29 cellular contexts compared by ENCODE assay signal in the genomic region with DNA sequence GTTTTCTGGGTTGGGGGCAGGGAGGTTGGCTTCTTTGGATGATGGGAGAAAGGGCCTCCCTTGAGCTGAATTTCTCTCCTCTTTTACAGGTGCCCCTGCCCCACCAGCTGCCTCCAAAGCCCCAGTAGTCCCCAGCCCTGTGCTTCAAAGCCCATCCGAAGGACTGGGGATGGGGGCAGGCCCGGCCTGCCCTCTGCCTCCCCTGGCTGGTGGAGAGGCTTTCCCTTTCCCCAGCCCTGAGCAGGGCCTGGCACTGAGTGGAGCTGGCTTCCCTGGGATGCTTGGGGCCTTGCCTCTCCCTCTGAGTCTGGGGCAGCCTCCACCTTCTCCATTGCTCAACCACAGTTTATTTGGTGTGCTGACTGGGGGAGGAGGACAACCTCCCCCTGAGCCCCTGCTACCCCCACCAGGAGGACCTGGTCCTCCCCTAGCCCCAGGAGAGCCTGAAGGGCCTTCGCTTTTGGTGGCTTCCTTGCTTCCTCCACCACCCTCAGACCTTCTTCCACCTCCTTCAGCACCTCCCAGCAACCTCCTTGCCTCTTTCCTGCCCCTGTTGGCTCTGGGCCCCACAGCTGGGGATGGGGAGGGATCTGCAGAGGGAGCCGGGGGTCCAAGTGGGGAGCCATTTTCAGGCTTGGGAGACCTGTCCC. TPM values are rescaled to one million over a fixed set of nuclear protein-coding genes. Genes with fewer than 3 reads are reported as not detected.
A peak's percentile ranks its signal among the peaks of the same experiment; 100 is the strongest.
DNase-seq lines count a peak whose midpoint lies in the region; ATAC-seq and TF ChIP-seq lines count a peak whose summit lies in the region.
"Had no signal": no experiment of that assay in that cellular context is flagged by ENCODE, and none has a peak within 500 bp of the region (broad histone marks: within the 10 kb centered on the region; RNA-seq: fewer than 3 reads in every experiment).

No MANE protein-coding gene starts in this region.

- H2BK12ac ChIP-seq in mesenchymal stem cell (ENCODE audit: low read length in 2 of 2): no peak overlapping the region

- H3K36me3 Mint-ChIP-seq in CD14-positive monocyte: peaks cover 57 to 76% of the 10 kb centered on the region in 2 donors
- peaks cover 67% of the 10 kb centered on the region for H3K36me3 Mint-ChIP-seq in activated B cell treated with CpG ODN at 0.5 μM for 24 hours (ENCODE audit: low read depth)
- peaks cover 8% of the 10 kb centered on the region for H3K36me3 Mint-ChIP-seq in mesothelial cell of epicardium

- no peak overlapping the region for H2AK5ac ChIP-seq in mesenchymal stem cell (ENCODE audit: low read length, severe bottlenecking)

- WGBS in mesenchymal stem cell: 71% methylated on average over 2 of the region's 4 CpGs

- TF ChIP-seq CTCF in A673 (conservative IDR thresholded peaks at IDR 0.05; ENCODE audit: low read depth, low read length): no peak
- TF ChIP-seq CTCF in CD14-positive monocyte (IDR thresholded peaks at IDR 0.05): no peak
- TF ChIP-seq CTCF in activated B cell treated with CpG ODN at 0.5 μM for 24 hours (IDR thresholded peaks at IDR 0.05): no peak
- TF ChIP-seq CTCF in mesothelial cell of epicardium (IDR thresholded peaks at IDR 0.05; ENCODE audit: unreplicated experiment): no peak

- H3K27ac ChIP-seq in A673 (ENCODE audit: low read depth, low read length, poor library complexity, severe bottlenecking): no peak overlapping the region
- no peak overlapping the region for H3K27ac ChIP-seq in mesenchymal stem cell (ENCODE audit: low read length, poor library complexity, severe bottlenecking)
- H3K27ac ChIP-seq: foreskin keratinocyte, PC-9 had no signal

- H3K4me1 Mint-ChIP-seq in CD14-positive monocyte: peaks cover 24% of the 10 kb centered on the region
- H3K4me1 Mint-ChIP-seq in activated B cell treated with CpG ODN at 0.5 μM for 24 hours: peaks cover 25% of the 10 kb centered on the region
- H3K4me1 Mint-ChIP-seq in mesothelial cell of epicardium: peaks cover 26% of the 10 kb centered on the region

- H3K14ac ChIP-seq in mesenchymal stem cell (ENCODE audit: low read length in 2 of 2): no peak overlapping the region

- H4K91ac ChIP-seq in mesenchymal stem cell (ENCODE audit: low read length): no peak overlapping the region

- no peak for ATAC-seq in activated B cell treated with CpG ODN at 0.5 μM for 24 hours (ENCODE audit: low read depth)
- ATAC-seq: esophagus mucosa, foreskin keratinocyte, HCT116, left lobe of liver, right cardiac atrium had no signal

- H2BK120ac ChIP-seq in mesenchymal stem cell (ENCODE audit: low read depth, low read length): no peak overlapping the region

- H2BK5ac ChIP-seq in mesenchymal stem cell (ENCODE audit: low read depth, low read length, poor library complexity, severe bottlenecking): no peak overlapping the region

- H3K23ac ChIP-seq in mesenchymal stem cell (ENCODE audit: low read length in 2 of 2): no peak overlapping the region

- H4K8ac ChIP-seq in mesenchymal stem cell (ENCODE audit: low read length): peak overlapping the region; percentile 4

- H3K9ac ChIP-seq in mesenchymal stem cell (ENCODE audit: low read length): peak overlapping the region; percentile 14

- no peak overlapping the region for H2BK15ac ChIP-seq in mesenchymal stem cell (ENCODE audit: low read depth, poor library complexity, severe bottlenecking)

- TSS peak; percentile 3 for BruUV-seq in A673 (replicated peaks; lab: Mats Ljungman, UMichigan)

- no peak overlapping the region for H3K4me3 ChIP-seq in A673 (ENCODE audit: low read depth, low read length, poor library complexity, severe bottlenecking)
- no peak overlapping the region for H3K4me3 ChIP-seq in mesenchymal stem cell (ENCODE audit: insufficient read depth in 1 of 2, low read depth in 1 of 2, low read length in 2 of 2)
- H3K4me3 ChIP-seq: adrenal gland, PC-9, spleen, tibial nerve had no signal

- H3K27ac Mint-ChIP-seq in CD14-positive monocyte (peak overlapping the region in 4 of 7 donors; percentile 14 to 62 (median 44)), activated B cell treated with CpG ODN at 0.5 μM for 24 hours (peak overlapping the region; percentile 35), mesothelial cell of epicardium (no peak overlapping the region)
- H3K27ac Mint-ChIP-seq: activated CD4-positive, alpha-beta memory T cell treated with anti-CD3 and anti-CD28 coated beads for 36 hours; nephron progenitor cell had no signal

- H3K27me3 Mint-ChIP-seq in CD14-positive monocyte (ENCODE audit: low read depth in 3 of 3) (no peaks in the 10 kb centered on the region), activated B cell treated with CpG ODN at 0.5 μM for 24 hours (no peaks in the 10 kb centered on the region), mesothelial cell of epicardium (ENCODE audit: low read depth) (no peaks in the 10 kb centered on the region)
- H3K27me3 Mint-ChIP-seq: activated CD4-positive, alpha-beta memory T cell treated with anti-CD3 and anti-CD28 coated beads for 36 hours had no signal

- peaks cover 0 to 2% (median 0%) of the 10 kb centered on the region in 7 donors for H3K9me3 Mint-ChIP-seq in CD14-positive monocyte
- H3K9me3 Mint-ChIP-seq in activated B cell treated with CpG ODN at 0.5 μM for 24 hours: no peaks in the 10 kb centered on the region
- H3K9me3 Mint-ChIP-seq in mesothelial cell of epicardium: no peaks in the 10 kb centered on the region
- H3K9me3 Mint-ChIP-seq: activated CD4-positive, alpha-beta memory T cell treated with anti-CD3 and anti-CD28 coated beads for 36 hours; nephron progenitor cell had no signal

- H3K27me3 ChIP-seq in A673 (replicated peaks; ENCODE audit: insufficient read depth, low read depth, low read length, poor library complexity): no peaks in the 10 kb centered on the region
- no peaks in the 10 kb centered on the region for H3K27me3 ChIP-seq in mesenchymal stem cell (ENCODE audit: control insufficient read depth in 1 of 2, insufficient read depth in 1 of 2, low read length in 2 of 2)
- H3K27me3 ChIP-seq: adrenal gland, foreskin keratinocyte, spleen, tibial nerve had no signal

- no peak overlapping the region for H3K4me2 ChIP-seq in mesenchymal stem cell (ENCODE audit: low read length, poor library complexity, severe bottlenecking)
- H3K4me2 ChIP-seq: PC-9 had no signal

- H3K4me3 Mint-ChIP-seq in CD14-positive monocyte: peak overlapping the region in 1 of 2 donors; percentile 24
- no peak overlapping the region for H3K4me3 Mint-ChIP-seq in activated B cell treated with CpG ODN at 0.5 μM for 24 hours
- no peak overlapping the region for H3K4me3 Mint-ChIP-seq in mesothelial cell of epicardium
- H3K4me3 Mint-ChIP-seq: activated CD4-positive, alpha-beta memory T cell treated with anti-CD3 and anti-CD28 coated beads for 36 hours; nephron progenitor cell had no signal

- H3K9me3 ChIP-seq in A673 (ENCODE audit: low read depth, low read length, poor library complexity, severe bottlenecking) (no peaks in the 10 kb centered on the region), mesenchymal stem cell (ENCODE audit: control insufficient read depth, low read length) (no peaks in the 10 kb centered on the region)
- H3K9me3 ChIP-seq: adrenal gland, spleen, tibial nerve had no signal

- intact Hi-C loops in A673 (cut with micrococcal nuclease; ENCODE audit: unreplicated experiment) (no loop called here), CD14-positive monocyte (cut with micrococcal nuclease) (no loop called here), activated B cell treated with CpG ODN at 0.5 μM for 24 hours (cut with micrococcal nuclease) (no loop called here)

- H2AFZ ChIP-seq in mesenchymal stem cell (ENCODE audit: low read depth, low read length): no peak overlapping the region
- H2AFZ ChIP-seq: PC-9 had no signal

- peaks cover 25% of the 10 kb centered on the region for H3K4me1 ChIP-seq in A673 (ENCODE audit: insufficient read depth, low read length, poor library complexity, severe bottlenecking)
- H3K4me1 ChIP-seq in mesenchymal stem cell (ENCODE audit: control insufficient read depth, insufficient read depth, low read depth, low read length): peaks cover 32% of the 10 kb centered on the region

- H3K18ac ChIP-seq in mesenchymal stem cell (ENCODE audit: low read depth in 1 of 2, low read length in 2 of 2): no peak overlapping the region

- DNase-seq in A673 (ENCODE audit: low spot score) (no peak), CD14-positive monocyte (ENCODE audit: low spot score) (no peak), activated B cell treated with CpG ODN at 0.5 μM for 24 hours (no peak), mesenchymal stem cell (no peak), NCI-H2171 (lab: John Stamatoyannopoulos, UW) (no peak), mesothelial cell of epicardium (ENCODE audit: low spot score in 2 of 2, unreplicated experiment in 2 of 2) (no peak), dermis blood vessel endothelial cell (no peak)
- DNase-seq: activated CD4-positive, alpha-beta memory T cell treated with anti-CD3 and anti-CD28 coated beads for 36 hours; activated CD4-positive, CD25-positive, alpha-beta regulatory T cell; activated T-cell treated with anti-CD3 and anti-CD28 coated beads for 4 hours; adrenal gland; effector CD8-positive, alpha-beta T cell; foreskin keratinocyte; GDM1; midbrain; NCI-H1105; NCI-H2029 treated with DMSO at 0.1 percent for 48 hours; NCI-H446; nephron progenitor cell; PC-9; SHP77 treated with DMSO at 0.1 percent for 48 hours; spleen; stimulated activated CD4-positive, alpha-beta T cell treated with anti-CD3 and anti-CD28 coated beads, Interleukin-4, amount 100 ng/mL, for 1 hour; SW 1271 had no signal

- no peak overlapping the region for H3K4ac ChIP-seq in mesenchymal stem cell (ENCODE audit: low read depth in 1 of 2, low read length in 2 of 2)

- CTCF ChIA-PET in A673 (lab: Charles Lee): no interaction called here
- CTCF ChIA-PET in activated B cell treated with CpG ODN at 0.5 μM for 24 hours (lab: Charles Lee): no interaction called here

- H3K36me3 ChIP-seq in A673 (ENCODE audit: insufficient read depth, low read length, poor library complexity, severe bottlenecking): peaks cover 71% of the 10 kb centered on the region
- peaks cover 68 to 69% of the 10 kb centered on the region in 2 experiments for H3K36me3 ChIP-seq in mesenchymal stem cell (ENCODE audit: control insufficient read depth in 1 of 2, insufficient read depth in 2 of 2, low read depth in 1 of 2, low read length in 2 of 2)

- peaks cover 34% of the 10 kb centered on the region for H3K79me1 ChIP-seq in mesenchymal stem cell (replicated peaks; ENCODE audit: low read length, poor library complexity, severe bottlenecking)

- POLR2A ChIA-PET in A673 (lab: Charles Lee; ENCODE audit: low non-redundant PET) (no interaction called here), activated B cell treated with CpG ODN at 0.5 μM for 24 hours (lab: Charles Lee) (no interaction called here)

RNA-seq across cellular contexts. Expression of gene MBD6, which starts 4.0 kb away (rescaled TPM):
- total RNA-seq in A673 (2021): 140 and 150 TPM in 2 replicates
- 1 to 10 TPM; 2.4 to 2.6 TPM for polyA plus RNA-seq in CD14-positive monocyte
- total RNA-seq in activated B cell treated with CpG ODN at 0.5 μM for 24 hours: 96.0 and 105 TPM in 2 replicates
- polyA plus RNA-seq in mesenchymal stem cell (2013, experiment 1 of 2): 44.2 TPM
- polyA plus RNA-seq in mesenchymal stem cell (2013, experiment 2 of 2): 40.9 TPM
- total RNA-seq in mesothelial cell of epicardium: 113 to 121 TPM (median 118 TPM) in 3 replicates
- 12.8 and 17.0 TPM in 2 replicates for total RNA-seq in dermis blood vessel endothelial cell

RNA-seq across cellular contexts. Expression of gene DDIT3, which starts 6.3 kb away (rescaled TPM):
- 61.9 and 65.6 TPM in 2 replicates for total RNA-seq in A673 (2021)
- 1 to 10 TPM; 9.3 to 9.4 TPM for polyA plus RNA-seq in CD14-positive monocyte
- total RNA-seq in activated B cell treated with CpG ODN at 0.5 μM for 24 hours: 30.5 and 34.3 TPM in 2 replicates
- 43.7 TPM for polyA plus RNA-seq in mesenchymal stem cell (2013, experiment 1 of 2)
- 45.0 TPM for polyA plus RNA-seq in mesenchymal stem cell (2013, experiment 2 of 2)
- 15.6 to 18.6 TPM (median 17.2 TPM) in 3 replicates for total RNA-seq in mesothelial cell of epicardium
- total RNA-seq in dermis blood vessel endothelial cell: 7.5 and 11.4 TPM in 2 replicates

RNA-seq across cellular contexts. Expression of gene DCTN2, which starts 20.4 kb away (rescaled TPM):
- total RNA-seq in A673 (2021) (121 and 129 TPM in 2 replicates), activated B cell treated with CpG ODN at 0.5 μM for 24 hours (83.3 and 91.8 TPM in 2 replicates), mesothelial cell of epicardium (102 to 103 TPM (median 102 TPM) in 3 replicates), dermis blood vessel endothelial cell (109 and 113 TPM in 2 replicates)
- 10 to 100 TPM; 72.8 to 82.2 TPM for polyA plus RNA-seq in CD14-positive monocyte
- 143 TPM for polyA plus RNA-seq in mesenchymal stem cell (2013, experiment 1 of 2)
- polyA plus RNA-seq in mesenchymal stem cell (2013, experiment 2 of 2): 134 TPM

RNA-seq across cellular contexts. Expression of gene KIF5A, which starts 23.2 kb away (rescaled TPM):
- total RNA-seq in A673 (2021): 2.1 and 3.3 TPM in 2 replicates
- not detected for polyA plus RNA-seq in CD14-positive monocyte
- 0.13 and 0.15 TPM in 2 replicates for total RNA-seq in activated B cell treated with CpG ODN at 0.5 μM for 24 hours
- 0.26 TPM for polyA plus RNA-seq in mesenchymal stem cell (2013, experiment 1 of 2)
- 0.22 TPM for polyA plus RNA-seq in mesenchymal stem cell (2013, experiment 2 of 2)
- total RNA-seq in mesothelial cell of epicardium: 0.40 to 0.69 TPM (median 0.59 TPM) in 3 replicates
- total RNA-seq in dermis blood vessel endothelial cell: 0.09 and 0.17 TPM in 2 replicates

RNA-seq across cellular contexts. Expression of gene MARS1, which starts 38.7 kb away (rescaled TPM):
- 467 and 504 TPM in 2 replicates for total RNA-seq in A673 (2021)
- 10 to 100 TPM; 63.5 to 79.8 TPM for polyA plus RNA-seq in CD14-positive monocyte
- 368 and 425 TPM in 2 replicates for total RNA-seq in activated B cell treated with CpG ODN at 0.5 μM for 24 hours
- 410 TPM for polyA plus RNA-seq in mesenchymal stem cell (2013, experiment 1 of 2)
- polyA plus RNA-seq in mesenchymal stem cell (2013, experiment 2 of 2): 418 TPM
- 163 to 192 TPM (median 177 TPM) in 3 replicates for total RNA-seq in mesothelial cell of epicardium
- total RNA-seq in dermis blood vessel endothelial cell: 71.6 and 81.2 TPM in 2 replicates
